ENCODE assay signal across 11 cellular contexts in the genomic region with DNA sequence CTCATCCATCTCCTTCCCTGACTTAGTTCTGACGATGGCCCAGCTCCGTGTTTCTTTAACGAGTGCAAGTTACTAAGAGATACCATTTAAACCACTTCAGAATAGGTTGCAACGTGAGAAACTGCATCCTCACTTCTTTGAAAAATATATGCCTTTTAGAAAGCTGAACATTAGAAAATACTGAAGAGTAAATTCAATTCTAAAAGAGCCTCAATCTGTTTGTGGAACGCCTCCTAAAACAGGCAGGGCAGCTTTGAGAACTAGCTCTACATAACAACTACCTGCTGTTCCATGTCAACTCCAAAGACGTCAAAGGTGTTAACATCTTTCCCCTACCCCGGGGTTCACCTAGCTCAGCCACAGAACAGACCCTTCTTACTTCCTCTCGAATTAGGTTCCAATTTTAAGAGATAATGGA. TPM values are rescaled to one million over a fixed set of nuclear protein-coding genes. Genes with fewer than 3 reads are reported as not detected.
DNase-seq lines count a peak whose midpoint lies in the region; ATAC-seq lines count a peak whose summit lies in the region.
"Had no signal": no experiment of that assay in that cellular context is flagged by ENCODE, and none has a peak within 500 bp of the region (broad histone marks: within the 10 kb centered on the region; RNA-seq: fewer than 3 reads in every experiment).

No MANE protein-coding gene starts in this region.

- peak overlapping the region; percentile 92 for H3K4me3 ChIP-seq in ACC112 (ENCODE audit: low read depth, low read length)
- peak overlapping the region; percentile 69 for H3K4me3 ChIP-seq in HUES6 (ENCODE audit: low read depth, low read length)
- H3K4me3 ChIP-seq in naive thymus-derived CD4-positive, alpha-beta T cell (ENCODE audit: low read length) = no peak overlapping the region

- peaks cover 22 to 36% (median 33%) of the 10 kb centered on the region in 7 donors for H3K4me1 Mint-ChIP-seq in naive thymus-derived CD4-positive, alpha-beta T cell

- H3K27ac Mint-ChIP-seq in naive thymus-derived CD4-positive, alpha-beta T cell = no peak overlapping the region

- no peaks in the 10 kb centered on the region for H3K79me2 ChIP-seq in ACC112 (ENCODE audit: control insufficient read depth, insufficient read depth, low read length, unreplicated experiment)

- intact Hi-C loops in naive thymus-derived CD4-positive, alpha-beta T cell (cut with micrococcal nuclease) = loop anchor here (2.0 to 5.0 kb wide), 7 partner anchors 164 to 1591 kb away; partner anchors contain the start of genes ITPR2 (in 1 of the 2), MRPS35 (in 1 of the 2) and RASSF8 (in 1 of the 2)

- H3K36me3 Mint-ChIP-seq in naive thymus-derived CD4-positive, alpha-beta T cell = peaks cover 0 to 1% (median 0%) of the 10 kb centered on the region in 5 donors

- H3K4me1 ChIP-seq in ACC112 (ENCODE audit: control insufficient read depth, insufficient read depth, low read length, unreplicated experiment) (peaks cover 5% of the 10 kb centered on the region), HUES6 (ENCODE audit: control insufficient read depth, insufficient read depth, low read length) (peaks cover 23% of the 10 kb centered on the region)
- peaks cover 12 to 21% of the 10 kb centered on the region in 2 donors for H3K4me1 ChIP-seq in naive thymus-derived CD4-positive, alpha-beta T cell (ENCODE audit: control insufficient read depth in 2 of 2, insufficient read depth in 2 of 2, low read length in 2 of 2)

- POLR2A ChIA-PET in naive thymus-derived CD4-positive, alpha-beta T cell (lab: Charles Lee) = interaction anchor here (0.7 kb wide), 1 partner anchor 897 kb away, joined by 3 read pairs; no protein-coding TSS in a partner anchor

- H3K27ac ChIP-seq in ACC112 (ENCODE audit: low read depth, low read length) = no peak overlapping the region
- H3K27ac ChIP-seq in HUES6 (ENCODE audit: low read depth, low read length) = no peak overlapping the region
- H3K27ac ChIP-seq in caudate nucleus (ENCODE audit: low read depth, low read length) = peak overlapping the region; percentile 98
- H3K27ac ChIP-seq in naive thymus-derived CD4-positive, alpha-beta T cell (ENCODE audit: low read depth, low read length) = no peak overlapping the region

- DNase-seq in caudate nucleus (lab: John Stamatoyannopoulos, UW) (peak in 2 of 61 donors; percentile 22 to 25), left lobe of liver (ENCODE audit: low spot score) (no peak), amniotic stem cell (lab: John Stamatoyannopoulos, UW) (no peak)
- no peak for DNase-seq in naive thymus-derived CD4-positive, alpha-beta T cell
- no peak for DNase-seq in stimulated activated CD4-positive, alpha-beta T cell treated with anti-CD3 and anti-CD28 coated beads, Interleukin-2, amount 100 ng/mL, for 48 hours
- DNase-seq: DMS79, left lung, NCI-H2171 treated with DMSO at 0.1 percent for 48 hours had no signal

- no peak overlapping the region for H2AFZ ChIP-seq in ACC112 (ENCODE audit: low read length, unreplicated experiment)

- no peaks in the 10 kb centered on the region for H3K9me3 Mint-ChIP-seq in naive thymus-derived CD4-positive, alpha-beta T cell

- peak overlapping the region; percentile 12 to 80 (median 62) for H3K4me3 Mint-ChIP-seq in naive thymus-derived CD4-positive, alpha-beta T cell

- H3K9ac ChIP-seq in HUES6 (ENCODE audit: low read length) = no peak overlapping the region

- H3K9me3 ChIP-seq in HUES6 (ENCODE audit: control insufficient read depth, insufficient read depth, low read depth, low read length) = no peaks in the 10 kb centered on the region
- no peaks in the 10 kb centered on the region for H3K9me3 ChIP-seq in naive thymus-derived CD4-positive, alpha-beta T cell (ENCODE audit: control insufficient read depth in 2 of 3, low read length in 3 of 3)
- H3K9me3 ChIP-seq: left lung had no signal

- no peaks in the 10 kb centered on the region for H3K27me3 ChIP-seq in ACC112 (ENCODE audit: insufficient read depth, low read length)
- peaks cover 77% of the 10 kb centered on the region for H3K27me3 ChIP-seq in HUES6 (ENCODE audit: control insufficient read depth, insufficient read depth, low read length)
- peaks cover 18 to 38% of the 10 kb centered on the region in 2 donors for H3K27me3 ChIP-seq in naive thymus-derived CD4-positive, alpha-beta T cell (ENCODE audit: control insufficient read depth in 2 of 2, insufficient read depth in 2 of 2, low read length in 2 of 2)

- ATAC-seq in naive thymus-derived CD4-positive, alpha-beta T cell = no peak
- ATAC-seq in left lobe of liver (no peak), GM18858 (IDR thresholded peaks at IDR 0.05; ENCODE audit: unreplicated experiment) (no peak)
- ATAC-seq: left lung had no signal

- peaks cover 55 to 85% (median 71%) of the 10 kb centered on the region in 5 donors for H3K27me3 Mint-ChIP-seq in naive thymus-derived CD4-positive, alpha-beta T cell

- CTCF ChIA-PET in naive thymus-derived CD4-positive, alpha-beta T cell (lab: Charles Lee) = no interaction called here

- H3K36me3 ChIP-seq in ACC112 (ENCODE audit: insufficient read depth, low read length) (no peaks in the 10 kb centered on the region), HUES6 (ENCODE audit: control insufficient read depth, insufficient read depth, low read length) (no peaks in the 10 kb centered on the region)
- H3K36me3 ChIP-seq in naive thymus-derived CD4-positive, alpha-beta T cell (ENCODE audit: control insufficient read depth in 2 of 3, insufficient read depth in 3 of 3, low read length in 3 of 3) = no peaks in the 10 kb centered on the region
- H3K36me3 ChIP-seq: left lung had no signal

RNA-seq across cellular contexts. Expression of gene BHLHE41, which starts 3.5 kb away (rescaled TPM):
- total RNA-seq in naive thymus-derived CD4-positive, alpha-beta T cell = 1 to 10 TPM in 1 of 5 experiments, under 1 TPM in 2, not detected in 2; 0.42 to 1.2 (median 0.84) TPM
- polyA plus RNA-seq in naive thymus-derived CD4-positive, alpha-beta T cell = not detected
- total RNA-seq in left lobe of liver = 1.9 TPM
